In genomic region chr17:50848039-50848438, GRCh38 we compare ENCODE assay signal across 24 cellular contexts. TPM values are rescaled to one million over a fixed set of nuclear protein-coding genes. Genes with fewer than 3 reads are reported as not detected.
"Had no signal": no experiment of that assay in that cellular context is flagged by ENCODE, and none has a peak within 500 bp of the region (broad histone marks: within the 10 kb centered on the region; RNA-seq: fewer than 3 reads in every experiment).

No MANE protein-coding gene starts in this region.

- H3K27me3 Mint-ChIP-seq: activated T-cell treated with anti-CD3 and anti-CD28 coated beads, Interleukin-2, amount 50 U/mL, for 24 hours had no signal

- H3K9me3 Mint-ChIP-seq: activated naive CD8-positive, alpha-beta T cell treated with anti-CD3 and anti-CD28 coated beads, Interleukin-2, amount 10 ng/mL, durations not matched to agents 7 days and 5 days; activated T-cell treated with anti-CD3 and anti-CD28 coated beads, Interleukin-2, amount 50 U/mL, for 24 hours; activated T-helper 2 cell treated with anti-CD3 and anti-CD28 coated beads, Interferon-gamma antibody, Interleukin-2, Interleukin-4, amounts not matched to agents 10 μg/mL and 5 μg/mL and 100 μg/mL, durations not matched to agents 14 hours and 24 hours and 36 hours had no signal

- H3K4me3 Mint-ChIP-seq: activated naive CD8-positive, alpha-beta T cell treated with anti-CD3 and anti-CD28 coated beads, Interleukin-2, amount 10 ng/mL, durations not matched to agents 7 days and 5 days; activated T-cell treated with anti-CD3 and anti-CD28 coated beads, Interleukin-2, amount 50 U/mL, for 24 hours; naive thymus-derived CD4-positive, alpha-beta T cell had no signal

- H3K27ac Mint-ChIP-seq: activated naive CD8-positive, alpha-beta T cell treated with anti-CD3 and anti-CD28 coated beads, Interleukin-2, amount 10 ng/mL, durations not matched to agents 7 days and 5 days; activated T-cell treated with anti-CD3 and anti-CD28 coated beads, Interleukin-2, amount 50 U/mL, for 24 hours; activated T-helper 2 cell treated with anti-CD3 and anti-CD28 coated beads, Interferon-gamma antibody, Interleukin-2, Interleukin-4, amounts not matched to agents 10 μg/mL and 5 μg/mL and 100 μg/mL, durations not matched to agents 14 hours and 24 hours and 36 hours; naive thymus-derived CD4-positive, alpha-beta T cell had no signal

- H3K4me3 ChIP-seq: dorsolateral prefrontal cortex, mucosa of descending colon, ovary, thyroid gland had no signal

- H3K27ac ChIP-seq: dorsolateral prefrontal cortex, epithelial cell of prostate, ovary, thyroid gland, VCaP had no signal

- H3K36me3 ChIP-seq: ovary, thyroid gland had no signal

- DNase-seq: activated CD4-positive, alpha-beta T cell treated with anti-CD3 and anti-CD28 coated beads for 1 hour; activated naive CD4-positive, alpha-beta T cell treated with Interleukin-2 at 50 U/mL for 16 hours; activated naive CD8-positive, alpha-beta T cell treated with anti-CD3 and anti-CD28 coated beads, Interleukin-2, amount 10 ng/mL, durations not matched to agents 7 days and 5 days; activated T-cell treated with anti-CD3 and anti-CD28 coated beads, Interleukin-2, amount 50 U/mL, for 24 hours; amygdala; caudate nucleus; dorsolateral prefrontal cortex; foreskin melanocyte; kidney glomerular epithelial cell; mesenchymal stem cell; mucosa of descending colon; naive thymus-derived CD4-positive, alpha-beta T cell; ovary; stimulated activated CD4-positive, alpha-beta T cell treated with anti-CD3 and anti-CD28 coated beads, Interleukin-12 subunit alpha, Interleukin-12 subunit beta, amount 100 ng/mL, for 4 hours; stimulated activated CD4-positive, alpha-beta T cell treated with anti-CD3 and anti-CD28 coated beads, Interleukin-1b, Interleukin-23, amount 100 ng/mL, for 48 hours; stimulated activated CD8-positive, alpha-beta memory T cell treated with anti-CD3 and anti-CD28 coated beads, Interleukin-4, amount 100 ng/mL, for 48 hours; stimulated activated naive CD4-positive, alpha-beta T cell; SW 1271; T-helper 2 cell; thyroid gland had no signal

- ATAC-seq: mucosa of descending colon; naive thymus-derived CD4-positive, alpha-beta T cell had no signal

- H3K36me3 Mint-ChIP-seq: activated naive CD8-positive, alpha-beta T cell treated with anti-CD3 and anti-CD28 coated beads, Interleukin-2, amount 10 ng/mL, durations not matched to agents 7 days and 5 days; naive thymus-derived CD4-positive, alpha-beta T cell had no signal

- H3K9me3 ChIP-seq: mucosa of descending colon, ovary, thyroid gland had no signal

- H3K27me3 ChIP-seq: dorsolateral prefrontal cortex, ovary, thyroid gland had no signal

RNA-seq across cellular contexts. Expression of gene WFIKKN2, which starts 12.7 kb away (rescaled TPM):
- total RNA-seq: activated naive CD8-positive, alpha-beta T cell treated with anti-CD3 and anti-CD28 coated beads, Interleukin-2, amount 10 ng/mL, durations not matched to agents 7 days and 5 days; activated T-helper 2 cell treated with anti-CD3 and anti-CD28 coated beads, Interferon-gamma antibody, Interleukin-2, Interleukin-4, amounts not matched to agents 10 μg/mL and 5 μg/mL and 100 μg/mL, durations not matched to agents 14 hours and 24 hours and 36 hours; naive thymus-derived CD4-positive, alpha-beta T cell; pulmonary artery endothelial cell had no signal
- polyA plus RNA-seq: naive thymus-derived CD4-positive, alpha-beta T cell had no signal
